Comparison of ENCODE assay signal across 1 cellular context in the genomic region with DNA sequence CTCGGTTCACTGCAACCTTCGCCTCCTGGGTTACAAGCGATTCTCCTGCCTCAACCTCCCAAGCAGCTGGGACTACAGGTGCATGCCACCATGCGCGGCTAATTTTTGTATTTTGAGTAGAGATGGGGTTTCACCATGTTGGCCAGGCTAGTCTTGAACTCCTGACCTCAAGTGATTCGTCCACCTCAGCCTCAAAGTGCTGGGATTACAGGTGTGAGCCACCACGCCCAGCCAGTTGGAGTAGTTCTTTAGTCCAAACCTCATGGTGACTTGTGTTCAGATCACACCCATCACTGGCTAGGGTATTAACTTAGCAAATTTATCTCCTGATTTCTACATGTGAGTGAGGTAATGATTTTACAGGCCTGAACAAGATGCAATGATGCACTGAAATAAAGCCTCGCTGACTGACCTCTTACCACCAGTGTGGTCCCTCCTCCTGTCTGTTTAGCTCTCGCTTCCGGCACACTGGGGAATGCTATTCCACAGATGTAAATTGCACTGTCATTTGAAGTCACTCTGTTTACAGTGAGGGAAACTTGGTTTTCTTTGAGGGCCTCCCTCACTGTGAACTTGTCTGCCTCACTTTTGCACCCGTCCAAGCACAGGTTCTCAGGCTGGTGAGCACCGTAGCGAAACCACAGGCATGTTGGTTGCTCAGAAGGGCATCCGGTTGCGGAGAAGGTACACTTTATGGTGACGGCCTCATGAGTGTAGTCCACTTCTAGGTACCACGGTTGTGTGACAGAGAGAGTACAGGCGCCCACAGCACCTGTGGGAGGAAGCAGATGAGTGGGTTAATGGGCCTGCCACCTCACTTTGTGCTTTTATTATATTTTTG.
TF ChIP-seq lines count a peak whose summit lies in the region.

No MANE protein-coding gene starts in this region.

TF ChIP-seq in SK-N-SH, 30 proteins besides CTCF, POLR2A, EP300 and RAD21 (continued from another document):
- TF ChIP-seq, protein P1, sequence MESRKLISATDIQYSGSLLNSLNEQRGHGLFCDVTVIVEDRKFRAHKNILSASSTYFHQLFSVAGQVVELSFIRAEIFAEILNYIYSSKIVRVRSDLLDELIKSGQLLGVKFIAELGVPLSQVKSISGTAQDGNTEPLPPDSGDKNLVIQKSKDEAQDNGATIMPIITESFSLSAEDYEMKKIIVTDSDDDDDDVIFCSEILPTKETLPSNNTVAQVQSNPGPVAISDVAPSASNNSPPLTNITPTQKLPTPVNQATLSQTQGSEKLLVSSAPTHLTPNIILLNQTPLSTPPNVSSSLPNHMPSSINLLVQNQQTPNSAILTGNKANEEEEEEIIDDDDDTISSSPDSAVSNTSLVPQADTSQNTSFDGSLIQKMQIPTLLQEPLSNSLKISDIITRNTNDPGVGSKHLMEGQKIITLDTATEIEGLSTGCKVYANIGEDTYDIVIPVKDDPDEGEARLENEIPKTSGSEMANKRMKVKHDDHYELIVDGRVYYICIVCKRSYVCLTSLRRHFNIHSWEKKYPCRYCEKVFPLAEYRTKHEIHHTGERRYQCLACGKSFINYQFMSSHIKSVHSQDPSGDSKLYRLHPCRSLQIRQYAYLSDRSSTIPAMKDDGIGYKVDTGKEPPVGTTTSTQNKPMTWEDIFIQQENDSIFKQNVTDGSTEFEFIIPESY (IDR thresholded peaks at IDR 0.05; ENCODE audit: borderline replicate concordance, low read depth) = no peak
TF ChIP-seq in SK-N-SH: peak in this region for 0.
